Comparison of ENCODE assay signal across 30 cellular contexts in the genomic region with DNA sequence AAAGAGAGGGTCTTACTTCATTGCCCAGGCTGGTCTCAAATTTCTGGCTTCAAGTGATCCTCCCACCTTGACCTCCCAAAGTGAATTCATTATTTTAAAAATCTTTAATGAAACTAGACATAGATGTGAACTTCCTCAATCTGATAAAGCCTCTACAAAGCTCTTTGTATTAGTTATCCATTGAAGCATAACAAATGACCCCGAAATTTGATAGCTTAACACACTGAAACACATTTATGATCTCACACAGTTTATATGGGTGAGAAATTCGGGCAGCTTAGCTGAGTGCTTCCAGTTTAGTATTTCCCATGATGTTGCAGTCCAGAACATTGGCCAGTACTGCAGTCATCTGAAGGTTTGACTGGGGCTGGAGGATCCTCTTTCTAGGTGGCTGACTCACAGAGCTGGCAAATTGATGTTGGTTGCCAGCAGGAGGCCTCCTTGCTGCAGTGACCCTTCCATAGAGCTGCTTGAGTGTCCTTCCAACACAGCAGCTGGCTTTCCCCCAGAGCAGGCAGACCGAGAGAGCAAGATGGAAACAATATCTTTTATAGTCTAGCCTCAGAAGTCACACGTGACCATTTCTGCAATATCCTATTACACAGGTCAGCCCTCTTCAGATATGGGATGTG. TPM values are rescaled to one million over a fixed set of nuclear protein-coding genes. Genes with fewer than 3 reads are reported as not detected.
DNase-seq lines count a peak whose midpoint lies in the region; ATAC-seq, FAIRE-seq and TF ChIP-seq lines count a peak whose summit lies in the region.
"Had no signal": no experiment of that assay in that cellular context is flagged by ENCODE, and none has a peak within 500 bp of the region (broad histone marks: within the 10 kb centered on the region; RNA-seq: fewer than 3 reads in every experiment).

No MANE protein-coding gene starts in this region.

- WGBS in A549 (ENCODE audit: missing lambda C conversion rate), result 33% methylated on average over 4 of the region's 4 CpGs

- H3K9ac ChIP-seq in colonic mucosa (ENCODE audit: low read depth in 2 of 2, low read length in 2 of 2), result no peak overlapping the region
- H3K9ac ChIP-seq: GM23248, parathyroid adenoma had no signal

- no peaks in the 10 kb centered on the region for H3K9me3 ChIP-seq in A549
- H3K9me3 ChIP-seq in DOHH2 (ENCODE audit: control insufficient read depth, insufficient read depth, low read length), result no peaks in the 10 kb centered on the region
- no peaks in the 10 kb centered on the region for H3K9me3 ChIP-seq in colonic mucosa
- H3K9me3 ChIP-seq: gastrocnemius medialis, tibial nerve had no signal

- 0 out of 5 replicates have a peak, but pooled peaks of 1 of the 2 experiments have one; percentile 14 for TF ChIP-seq RAD21 in A549 (conservative IDR thresholded peaks at IDR 0.05 in 1 of 2, IDR thresholded peaks at IDR 0.05 in 1 of 2)

- H3K27ac ChIP-seq in A549 (no peak overlapping the region), DOHH2 (ENCODE audit: low read depth, low read length) (0 out of 2 replicates have a peak overlapping the region, but pooled peaks have one; percentile 11), colonic mucosa (no peak overlapping the region)
- H3K27ac ChIP-seq: coronary artery, gastrocnemius medialis, GM23248, left ventricle myocardium inferior, parathyroid adenoma, tibial nerve, VCaP had no signal

- H3K79me2 ChIP-seq in DOHH2 (ENCODE audit: control insufficient read depth, low read length), result no peaks in the 10 kb centered on the region
- H3K79me2 ChIP-seq: parathyroid adenoma had no signal

- no peaks in the 10 kb centered on the region for H3K9me2 ChIP-seq in DOHH2 (replicated peaks; ENCODE audit: control insufficient read depth, low read length)

- no peaks in the 10 kb centered on the region for H3K4me1 ChIP-seq in A549
- peaks cover 13% of the 10 kb centered on the region for H3K4me1 ChIP-seq in DOHH2 (ENCODE audit: control insufficient read depth, low read length)
- H3K4me1 ChIP-seq in colonic mucosa, result no peaks in the 10 kb centered on the region
- H3K4me1 ChIP-seq: gastrocnemius medialis, left ventricle myocardium inferior, parathyroid adenoma, tibial nerve had no signal

- TF ChIP-seq CTCF in A549 (IDR thresholded peaks at IDR 0.05) (no peak), DOHH2 (IDR thresholded peaks at IDR 0.05; ENCODE audit: low read depth, low read length, poor library complexity, severe bottlenecking) (peak; percentile 37), colonic mucosa (IDR thresholded peaks at IDR 0.05) (no peak)

- no peak for FAIRE-seq in A549 (lab: Jason Lieb, UNC)
- FAIRE-seq: D721Med, GM18507, RCC 7860 had no signal

- CTCF ChIA-PET in A549 (lab: Yijun Ruan, JAX), result interaction anchor here (0.7 to 2.5 kb wide), 9 partner anchors 12 to 606 kb away, joined by 3 to 15 read pairs (median 4); no protein-coding TSS in a partner anchor

- H3K27me3 ChIP-seq in DOHH2 (ENCODE audit: control insufficient read depth, low read length) (no peaks in the 10 kb centered on the region), colonic mucosa (no peaks in the 10 kb centered on the region)
- H3K27me3 ChIP-seq: gastrocnemius medialis, tibial nerve had no signal

- no peak for TF ChIP-seq POLR2A in A549 (IDR thresholded peaks at IDR 0.05; ENCODE audit: low read length)

- H3F3A ChIP-seq in DOHH2 (ENCODE audit: control insufficient read depth, insufficient read depth), result no peaks in the 10 kb centered on the region

- peak; percentile 54 to 64; a peak in 5 of 6 replicates for ATAC-seq in A549
- ATAC-seq: activated T-helper 17 cell treated with anti-CD3 and anti-CD28 coated beads, Interleukin-2, amount 50 U/mL, for 72 hours; effector memory CD8-positive, alpha-beta T cell; esophagus mucosa; gastrocnemius medialis had no signal

- intact Hi-C loops in colonic mucosa (cut with DNase I), result no loop called here

- in situ Hi-C loops in KBM-7 (cut with MboI; ENCODE audit: low pct_unique_long_range_greater_than_20kb, low sequenced_read_pairs), result no loop called here
- in situ Hi-C loops in G401 (cut with HindIII; ENCODE audit: low sequenced_read_pairs), result no loop called here

- H3K4me2 ChIP-seq in A549 (no peak overlapping the region), DOHH2 (ENCODE audit: low read length) (peak overlapping the region; percentile 59)

- no peaks in the 10 kb centered on the region for H4K20me1 ChIP-seq in DOHH2 (ENCODE audit: control insufficient read depth, insufficient read depth, low read depth, low read length)

- DNase-seq in A549 (ENCODE audit: low read depth in 1 of 2, low spot score in 1 of 2) (peak in 1 of 2 experiments; percentile 32), KBM-7 (peak; percentile 3), SK-N-DZ (ENCODE audit: low spot score) (peak; percentile 56), G401 (ENCODE audit: low spot score) (no peak), DMS114 treated with DMSO at 0.1 percent for 48 hours (lab: John Stamatoyannopoulos, UW; ENCODE audit: unreplicated experiment) (no peak), colonic mucosa (no peak), midbrain (lab: John Stamatoyannopoulos, UW) (no peak)
- DNase-seq: activated CD4-positive, alpha-beta T cell treated with anti-CD3 and anti-CD28 coated beads, Interleukin-2, amount 50 U/mL, for 1 hour; anterior cingulate cortex; effector memory CD8-positive, alpha-beta T cell; gastrocnemius medialis; GF-D8; GM23248; hypothalamus; left ventricle myocardium inferior; NCI-H1417; NCI-H2107; NCI-H510A had no signal

- POLR2A ChIA-PET in A549 (lab: Yijun Ruan, JAX), result no interaction called here

- TF ChIP-seq EP300 in A549 (IDR thresholded peaks at IDR 0.05), result no peak

- H3K36me3 ChIP-seq in DOHH2 (ENCODE audit: control insufficient read depth, low read length) (no peaks in the 10 kb centered on the region), colonic mucosa (no peaks in the 10 kb centered on the region)
- H3K36me3 ChIP-seq: gastrocnemius medialis, left ventricle myocardium inferior, tibial nerve had no signal

- H3K4me3 ChIP-seq in A549, result no peak overlapping the region
- H3K4me3 ChIP-seq in DOHH2 (ENCODE audit: low read length), result peak overlapping the region; percentile 50
- H3K4me3 ChIP-seq in colonic mucosa, result no peak overlapping the region
- H3K4me3 ChIP-seq: coronary artery, gastrocnemius medialis, GM23248, left ventricle myocardium inferior, tibial nerve had no signal

TF ChIP-seq in A549, 52 proteins besides CTCF, POLR2A, EP300 and RAD21:
- TF ChIP-seq HOXA7 (CRISPR knock-in tag; IDR thresholded peaks at IDR 0.05) (no peak), KDM5A (IDR thresholded peaks at IDR 0.05) (no peak), NR3C1 (IDR thresholded peaks at IDR 0.05) (no peak), SREBF2 (IDR thresholded peaks at IDR 0.05) (no peak), NFE2L2 (conservative IDR thresholded peaks at IDR 0.05; ENCODE audit: low read length) (no peak), CHD2 (IDR thresholded peaks at IDR 0.05; ENCODE audit: low read length, partially characterized antibody) (no peak), HEYL (CRISPR knock-in tag; IDR thresholded peaks at IDR 0.05) (no peak), RCOR1 (IDR thresholded peaks at IDR 0.05; ENCODE audit: low read depth, low read length) (no peak), ZSCAN20 (CRISPR knock-in tag; IDR thresholded peaks at IDR 0.05) (no peak), BHLHE40 (IDR thresholded peaks at IDR 0.05; ENCODE audit: low read depth, low read length) (no peak), TFCP2L1 (CRISPR knock-in tag; IDR thresholded peaks at IDR 0.05) (no peak), RFX5 (IDR thresholded peaks at IDR 0.05) (no peak), ZNF302 (CRISPR knock-in tag; IDR thresholded peaks at IDR 0.05) (no peak), KDM1A (IDR thresholded peaks at IDR 0.05; ENCODE audit: low read depth) (no peak), RARB (CRISPR knock-in tag; IDR thresholded peaks at IDR 0.05) (no peak)
- TF ChIP-seq, protein P1, sequence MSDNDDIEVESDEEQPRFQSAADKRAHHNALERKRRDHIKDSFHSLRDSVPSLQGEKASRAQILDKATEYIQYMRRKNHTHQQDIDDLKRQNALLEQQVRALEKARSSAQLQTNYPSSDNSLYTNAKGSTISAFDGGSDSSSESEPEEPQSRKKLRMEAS (IDR thresholded peaks at IDR 0.05), result no peak

RNA-seq across cellular contexts. Expression of a gene that starts 16.6 kb away (rescaled TPM):
- polyA plus RNA-seq in A549 (2011; rRNA removed), result 0.05 and 0.08 TPM in 2 replicates
- polyA plus RNA-seq in A549 (2012; cell fraction: cytosol; rRNA removed), result 0.01 and 0.03 TPM in 2 replicates
- 0.04 TPM in 2 replicates for polyA plus RNA-seq in A549 (2012; cell fraction: nucleus; rRNA removed)
- 0.04 to 0.05 TPM in 2 of 3 replicates, not detected in the other for polyA plus RNA-seq in A549 (2017; fragmentation: RNase III; extraction: RNeasy Plus Mini Kit Qiagen cat#74134 plus additional on column Dnase treatment)
- not detected in 2 replicates for polyA minus RNA-seq in A549 (2011; rRNA and poly(A)+ RNA removed)
- 0.22 TPM in 1 of 2 replicates, not detected in the other for polyA plus RNA-seq in SK-N-DZ (2014; cell fraction: cytosol; rRNA removed)
- 0.09 and 1.7 TPM in 2 replicates for polyA plus RNA-seq in SK-N-DZ (2014; cell fraction: nucleus; rRNA removed)
- 0.44 TPM in 1 of 2 replicates, not detected in the other for total RNA-seq in G401 (2014; rRNA removed; shearing (Covaris generic))
- not detected for total RNA-seq in colonic mucosa
- total RNA-seq: esophagus mucosa, gastrocnemius medialis, GM23248, left ventricle myocardium inferior, M059J, tibial nerve had no signal
- polyA plus RNA-seq: CD14-positive monocyte, GM23248 had no signal

Comparison
In these comparisons a context has a peak if more than half of its experiments do, and no peak if none do; other contexts are left out.
1. DNase-seq: peak in KBM-7 (single experiment) and SK-N-DZ (single experiment); none in G401 (single experiment), DMS114 treated with DMSO at 0.1 percent for 48 hours (single experiment), colonic mucosa (single experiment) and midbrain (single experiment).